Comparison of ENCODE assay signal across 2 cellular contexts in genomic region chr18:43627833-43628370, GRCh38.
TF ChIP-seq lines count a peak whose summit lies in the region.

No MANE protein-coding gene starts in this region.

TF ChIP-seq in H1, 55 proteins besides CTCF, POLR2A, EP300 and RAD21 (continued from another document):
- no peak for TF ChIP-seq TAF1 (IDR thresholded peaks at IDR 0.05; ENCODE audit: low read depth, low read length)
- TF ChIP-seq POLR2AphosphoS5 (IDR thresholded peaks at IDR 0.05; ENCODE audit: low read depth, low read length), result no peak
- TF ChIP-seq GTF2F1 (IDR thresholded peaks at IDR 0.05; ENCODE audit: borderline replicate concordance, low read depth, low read length), result no peak
- no peak for TF ChIP-seq SRF (IDR thresholded peaks at IDR 0.05; ENCODE audit: low read depth, low read length)

TF ChIP-seq in SK-N-SH treated with all-trans-retinoic acid at 6 μM for 48 hours, 23 proteins besides CTCF, POLR2A, EP300 and RAD21 (continued from another document):
- no peak for TF ChIP-seq PATZ1 (CRISPR knock-in tag; IDR thresholded peaks at IDR 0.05; ENCODE audit: borderline replicate concordance)
- no peak for TF ChIP-seq ZNF8 (CRISPR knock-in tag; IDR thresholded peaks at IDR 0.05)
- no peak for TF ChIP-seq GLIS3 (CRISPR knock-in tag; IDR thresholded peaks at IDR 0.05)
- no peak for TF ChIP-seq ZNF70 (CRISPR knock-in tag; IDR thresholded peaks at IDR 0.05)
- TF ChIP-seq OSR1 (CRISPR knock-in tag; IDR thresholded peaks at IDR 0.05), result no peak
- TF ChIP-seq ZFP3 (CRISPR knock-in tag; IDR thresholded peaks at IDR 0.05), result no peak
